Comparison of ENCODE assay signal across 19 cellular contexts in genomic region chr17:12769981-12770380, GRCh38. TPM values are rescaled to one million over a fixed set of nuclear protein-coding genes. Genes with fewer than 3 reads are reported as not detected.
DNase-seq lines count a peak whose midpoint lies in the region; ATAC-seq and TF ChIP-seq lines count a peak whose summit lies in the region.
"Had no signal": no experiment of that assay in that cellular context is flagged by ENCODE, and none has a peak within 500 bp of the region (broad histone marks: within the 10 kb centered on the region; RNA-seq: fewer than 3 reads in every experiment).

No MANE protein-coding gene starts in this region.

- no peak overlapping the region for H3K27ac Mint-ChIP-seq in HFFc6
- no peak overlapping the region for H3K27ac Mint-ChIP-seq in T-cell
- H3K27ac Mint-ChIP-seq: B cell; CD4-positive, CD25-positive, alpha-beta regulatory T cell; CD8-positive, alpha-beta T cell; GM23338; H9 had no signal

- DNase-seq in AG10803 (ENCODE audit: low read depth) (peak; percentile 7), EL (peak; percentile 11), HFFc6 (peak; percentile 28), fibroblast of mammary gland (ENCODE audit: low read depth) (peak; percentile 16), stomach (no peak), T-cell (no peak), GM13976 (ENCODE audit: low spot score) (no peak)
- DNase-seq: 8988T; Caco-2; CD4-positive, CD25-positive, alpha-beta regulatory T cell; CD8-positive, alpha-beta T cell; DMS153; DND-41; H9 had no signal

- POLR2A ChIA-PET in T-cell (lab: Charles Lee), result no interaction called here

- H3K36me3 Mint-ChIP-seq in HFFc6 (ENCODE audit: low read depth), result no peaks in the 10 kb centered on the region
- H3K36me3 Mint-ChIP-seq in T-cell, result no peaks in the 10 kb centered on the region
- H3K36me3 Mint-ChIP-seq: CD4-positive, CD25-positive, alpha-beta regulatory T cell; CD8-positive, alpha-beta T cell had no signal

- no peak overlapping the region for H3K27ac ChIP-seq in stomach
- H3K27ac ChIP-seq: BLaER1, C4-2B had no signal

- H3K27me3 ChIP-seq in stomach, result no peaks in the 10 kb centered on the region
- H3K27me3 ChIP-seq: BLaER1 had no signal

- H3K9me3 ChIP-seq in stomach, result no peaks in the 10 kb centered on the region
- H3K9me3 ChIP-seq: BLaER1, Caco-2 had no signal

- H3K4me1 Mint-ChIP-seq in HFFc6 (ENCODE audit: low read depth), result peaks cover 18% of the 10 kb centered on the region
- H3K4me1 Mint-ChIP-seq in T-cell, result no peaks in the 10 kb centered on the region
- H3K4me1 Mint-ChIP-seq: B cell; CD4-positive, CD25-positive, alpha-beta regulatory T cell; GM23338; H9 had no signal

- CTCF ChIA-PET in T-cell (lab: Charles Lee), result no interaction called here

- TF ChIP-seq EP300 in stomach (IDR thresholded peaks at IDR 0.05), result no peak

- no peak for TF ChIP-seq POLR2A in stomach (IDR thresholded peaks at IDR 0.05)

- intact Hi-C loops in stomach (cut with DNase I; ENCODE audit: low total_unique reads), result no loop called here

- no peaks in the 10 kb centered on the region; the same call in 1 of the 2 replicates for H3K9me3 Mint-ChIP-seq in HFFc6
- H3K9me3 Mint-ChIP-seq in T-cell, result peaks cover 0 to 4% (median 4%) of the 10 kb centered on the region in 3 donors
- H3K9me3 Mint-ChIP-seq: GM23338, H9 had no signal

- in situ Hi-C loops in GM13976 (cut with MboI; ENCODE audit: low sequenced_read_pairs, unreplicated experiment), result no loop called here

- no peaks in the 10 kb centered on the region for H3K36me3 ChIP-seq in stomach
- H3K36me3 ChIP-seq: BLaER1 had no signal

- no peak overlapping the region for H3K4me3 Mint-ChIP-seq in HFFc6
- no peak overlapping the region for H3K4me3 Mint-ChIP-seq in T-cell
- H3K4me3 Mint-ChIP-seq: B cell; CD4-positive, CD25-positive, alpha-beta regulatory T cell; CD8-positive, alpha-beta T cell; GM23338; H9 had no signal

- H3K4me1 ChIP-seq in stomach, result no peaks in the 10 kb centered on the region
- H3K4me1 ChIP-seq: BLaER1, Caco-2 had no signal

- H3K4me3 ChIP-seq in AG10803 (ENCODE audit: low read length) (no peak overlapping the region), fibroblast of mammary gland (ENCODE audit: control insufficient read depth, low read depth, low read length) (no peak overlapping the region), stomach (no peak overlapping the region)
- H3K4me3 ChIP-seq: BLaER1, GM23338 had no signal

- H3K27me3 Mint-ChIP-seq in HFFc6 (ENCODE audit: insufficient read depth) (peaks cover 2% of the 10 kb centered on the region; the same call in 1 of the 2 replicates), T-cell (no peaks in the 10 kb centered on the region)
- H3K27me3 Mint-ChIP-seq: CD4-positive, CD25-positive, alpha-beta regulatory T cell had no signal

- 91 to 97% (median 94%) methylated on average over 6 of the region's 6 CpGs for WGBS in stomach, 5 donors

- ATAC-seq in T-cell (replicated peaks in 1 of 4), result no peak
- ATAC-seq: CD8-positive, alpha-beta T cell; GM23338; HCT116 had no signal

- TF ChIP-seq CTCF in AG10803 (conservative IDR thresholded peaks at IDR 0.05; ENCODE audit: low read length) (no peak), HFFc6 (IDR thresholded peaks at IDR 0.05) (no peak), fibroblast of mammary gland (conservative IDR thresholded peaks at IDR 0.05; ENCODE audit: control insufficient read depth, insufficient read depth, low read depth, low read length) (no peak), stomach (IDR thresholded peaks at IDR 0.05) (no peak), GM13976 (IDR thresholded peaks at IDR 0.05; ENCODE audit: borderline replicate concordance, control extremely low read depth, extremely low read depth, insufficient read depth, missing control alignments) (no peak)

RNA-seq across cellular contexts. Expression of gene ARHGAP44, which starts 19.3 kb away (rescaled TPM):
- total RNA-seq in HFFc6 (2021; fragmentation: NEBNext Ultra II Directional; extraction: Animal tissue kit (Norgen Biotek cat#: 25700)), result 1 to 10 TPM in 1 of 6 experiments, under 1 TPM in 5; 0.43 to 1.3 (median 0.68) TPM
- total RNA-seq in stomach, result 100 to 1,000 TPM in 1 of 5 donors, 10 to 100 TPM in 1, 1 to 10 TPM in 3; 4.7 to 239 (median 9.5) TPM
- 1 to 10 TPM; 2.8 to 6.0 (median 4.9) TPM for polyA plus RNA-seq in stomach
- under 1 TPM in 3 of 5 donors, not detected in 2; 0.15 to 0.39 (median 0.38) TPM for total RNA-seq in T-cell
- total RNA-seq: CD4-positive, CD25-positive, alpha-beta regulatory T cell; CD8-positive, alpha-beta T cell had no signal

Comparison
In these comparisons a context has a peak if more than half of its experiments do, and no peak if none do; other contexts are left out.
1. DNase-seq: peak in AG10803 (single experiment), EL (single experiment), HFFc6 (single experiment) and fibroblast of mammary gland (single experiment); none in stomach (single experiment), T-cell (0 of 34) and GM13976 (single experiment).